Comparison of ENCODE assay signal across 13 cellular contexts in genomic region chr14:76133103-76133502, GRCh38. TPM values are rescaled to one million over a fixed set of nuclear protein-coding genes. Genes with fewer than 3 reads are reported as not detected.
DNase-seq lines count a peak whose midpoint lies in the region; ATAC-seq and TF ChIP-seq lines count a peak whose summit lies in the region.
"Had no signal": no experiment of that assay in that cellular context is flagged by ENCODE, and none has a peak within 500 bp of the region (broad histone marks: within the 10 kb centered on the region; RNA-seq: fewer than 3 reads in every experiment).

No MANE protein-coding gene starts in this region.

- no peak for ATAC-seq in GM21381 (IDR thresholded peaks at IDR 0.05; ENCODE audit: unreplicated experiment)
- ATAC-seq: effector memory CD8-positive, alpha-beta T cell had no signal

- peaks cover 2% of the 10 kb centered on the region for H3K4me1 Mint-ChIP-seq in progenitor cell of endocrine pancreas (ENCODE audit: low read depth)

- H3K27ac Mint-ChIP-seq in progenitor cell of endocrine pancreas: no peak overlapping the region
- H3K27ac Mint-ChIP-seq: effector memory CD8-positive, alpha-beta T cell; memory B cell had no signal

- DNase-seq in DMS53 (lab: John Stamatoyannopoulos, UW) (peak; percentile 3), DMS53 treated with DMSO at 0.1 percent for 48 hours (lab: John Stamatoyannopoulos, UW; ENCODE audit: unreplicated experiment) (no peak), NOMO-1 treated with dmso at 0.1 percent for 144 hours (lab: John Stamatoyannopoulos, UW; ENCODE audit: unreplicated experiment) (peak; percentile 26), epidermal melanocyte (ENCODE audit: insufficient read length, low spot score) (peak; percentile 51), progenitor cell of endocrine pancreas (ENCODE audit: low spot score, unreplicated experiment) (peak; percentile 39), amniotic stem cell (lab: John Stamatoyannopoulos, UW) (no peak), NCI-H2029 (lab: John Stamatoyannopoulos, UW) (no peak)
- DNase-seq: 8988T, Right ventricle myocardium superior, stomach had no signal

- no peak for TF ChIP-seq CTCF in progenitor cell of endocrine pancreas (IDR thresholded peaks at IDR 0.05; ENCODE audit: unreplicated experiment)

- no peak overlapping the region for H3K4me3 Mint-ChIP-seq in progenitor cell of endocrine pancreas (ENCODE audit: low read depth)
- H3K4me3 Mint-ChIP-seq: effector memory CD8-positive, alpha-beta T cell; memory B cell had no signal

- H3K36me3 Mint-ChIP-seq in progenitor cell of endocrine pancreas (ENCODE audit: insufficient read depth): no peaks in the 10 kb centered on the region
- H3K36me3 Mint-ChIP-seq: memory B cell had no signal

- H3K27me3 Mint-ChIP-seq in progenitor cell of endocrine pancreas: peaks cover 86% of the 10 kb centered on the region

- H3K9me3 Mint-ChIP-seq in progenitor cell of endocrine pancreas (ENCODE audit: low read depth): no peaks in the 10 kb centered on the region

RNA-seq across cellular contexts. Expression of gene GPATCH2L, which starts 18.6 kb away (rescaled TPM):
- total RNA-seq in progenitor cell of endocrine pancreas: 73.3 TPM in 2 replicates

Comparison
In these comparisons a context has a peak if more than half of its experiments do, and no peak if none do; other contexts are left out.
1. DNase-seq: peak in DMS53 (single experiment), NOMO-1 treated with dmso at 0.1 percent for 144 hours (single experiment), epidermal melanocyte (single experiment) and progenitor cell of endocrine pancreas (single experiment); none in DMS53 treated with DMSO at 0.1 percent for 48 hours (single experiment), amniotic stem cell (single experiment) and NCI-H2029 (single experiment).